ENCODE assay signal across 20 cellular contexts in genomic region chr17:860805-861204, GRCh38.
"Had no signal": no experiment of that assay in that cellular context is flagged by ENCODE, and none has a peak within 500 bp of the region (broad histone marks: within the 10 kb centered on the region; RNA-seq: fewer than 3 reads in every experiment).

No MANE protein-coding gene starts in this region.

- H3K27ac Mint-ChIP-seq: activated B cell treated with CpG ODN at 0.5 μM for 24 hours; activated CD8-positive, alpha-beta T cell treated with anti-CD3 and anti-CD28 coated beads for 36 hours; activated naive CD8-positive, alpha-beta T cell; memory B cell; natural killer cell treated with Interleukin-12 subunit alpha and Interleukin-12 subunit beta and Interleukin-15 and Interleukin-18, amount 100 ng/mL, for 72 hours; T-helper 1 cell treated with Interleukin-12 subunit alpha and Interleukin-12 subunit beta and Interleukin-4 antibody, amounts not matched to agents 30 μg/mL and 1 μg/mL, for 36 hours had no signal

- H3K4me1 ChIP-seq: prostate gland, testis had no signal

- H3K27me3 ChIP-seq: foreskin keratinocyte, heart left ventricle, testis had no signal

- H3K4me3 ChIP-seq: coronary artery, heart left ventricle, prostate gland, spleen, testis had no signal

- H3K9me3 ChIP-seq: heart left ventricle, prostate gland, spleen, testis had no signal

- H3K36me3 Mint-ChIP-seq: activated naive CD8-positive, alpha-beta T cell; memory B cell; natural killer cell treated with Interleukin-12 subunit alpha and Interleukin-12 subunit beta and Interleukin-15 and Interleukin-18, amount 100 ng/mL, for 72 hours had no signal

- ATAC-seq: activated CD8-positive, alpha-beta T cell treated with anti-CD3 and anti-CD28 coated beads for 36 hours; foreskin keratinocyte; natural killer cell treated with Interleukin-12 subunit alpha and Interleukin-12 subunit beta and Interleukin-15 and Interleukin-18, amount 100 ng/mL, for 72 hours; stimulated activated naive CD8-positive, alpha-beta T cell treated with anti-CD3 and anti-CD28 coated beads, Interleukin-15, amount 100 ng/mL, for 72 hours had no signal

- H3K36me3 ChIP-seq: prostate gland, spleen had no signal

- DNase-seq: activated B cell treated with CpG ODN at 0.5 μM for 24 hours; activated CD4-positive, alpha-beta T cell treated with anti-CD3 and anti-CD28 coated beads for 48 hours; activated CD8-positive, alpha-beta T cell treated with anti-CD3 and anti-CD28 coated beads for 36 hours; activated effector memory CD4-positive, alpha-beta T cell treated with anti-CD3 and anti-CD28 coated beads, Interleukin-2, amount 50 U/mL, for 16 hours; activated T-cell treated with anti-CD3 and anti-CD28 coated beads, Interleukin-2, amount 50 U/mL, for 48 hours; amniotic stem cell; central memory CD4-positive, alpha-beta T cell; effector CD4-positive, alpha-beta T cell; foreskin keratinocyte; heart left ventricle; left cardiac atrium; spleen; stimulated activated naive CD8-positive, alpha-beta T cell treated with anti-CD3 and anti-CD28 coated beads, Interleukin-15, amount 100 ng/mL, for 72 hours; testis had no signal

- H3K9me3 Mint-ChIP-seq: activated B cell treated with CpG ODN at 0.5 μM for 24 hours; activated CD8-positive, alpha-beta T cell treated with anti-CD3 and anti-CD28 coated beads for 36 hours; memory B cell; natural killer cell treated with Interleukin-12 subunit alpha and Interleukin-12 subunit beta and Interleukin-15 and Interleukin-18, amount 100 ng/mL, for 72 hours; stimulated activated naive CD8-positive, alpha-beta T cell treated with anti-CD3 and anti-CD28 coated beads, Interleukin-15, amount 100 ng/mL, for 72 hours; T-helper 1 cell treated with Interleukin-12 subunit alpha and Interleukin-12 subunit beta and Interleukin-4 antibody, amounts not matched to agents 30 μg/mL and 1 μg/mL, for 36 hours had no signal

- H3K27ac ChIP-seq: coronary artery, foreskin keratinocyte, spleen, testis had no signal

- H3K4me1 Mint-ChIP-seq: activated B cell treated with CpG ODN at 0.5 μM for 24 hours; memory B cell; stimulated activated naive CD8-positive, alpha-beta T cell treated with anti-CD3 and anti-CD28 coated beads, Interleukin-15, amount 100 ng/mL, for 72 hours had no signal

- H3K4me3 Mint-ChIP-seq: activated B cell treated with CpG ODN at 0.5 μM for 24 hours; activated CD8-positive, alpha-beta T cell treated with anti-CD3 and anti-CD28 coated beads for 36 hours; activated naive CD8-positive, alpha-beta T cell; memory B cell; natural killer cell treated with Interleukin-12 subunit alpha and Interleukin-12 subunit beta and Interleukin-15 and Interleukin-18, amount 100 ng/mL, for 72 hours; stimulated activated naive CD8-positive, alpha-beta T cell treated with anti-CD3 and anti-CD28 coated beads, Interleukin-15, amount 100 ng/mL, for 72 hours; T-helper 1 cell treated with Interleukin-12 subunit alpha and Interleukin-12 subunit beta and Interleukin-4 antibody, amounts not matched to agents 30 μg/mL and 1 μg/mL, for 36 hours had no signal
